In the genomic region with DNA sequence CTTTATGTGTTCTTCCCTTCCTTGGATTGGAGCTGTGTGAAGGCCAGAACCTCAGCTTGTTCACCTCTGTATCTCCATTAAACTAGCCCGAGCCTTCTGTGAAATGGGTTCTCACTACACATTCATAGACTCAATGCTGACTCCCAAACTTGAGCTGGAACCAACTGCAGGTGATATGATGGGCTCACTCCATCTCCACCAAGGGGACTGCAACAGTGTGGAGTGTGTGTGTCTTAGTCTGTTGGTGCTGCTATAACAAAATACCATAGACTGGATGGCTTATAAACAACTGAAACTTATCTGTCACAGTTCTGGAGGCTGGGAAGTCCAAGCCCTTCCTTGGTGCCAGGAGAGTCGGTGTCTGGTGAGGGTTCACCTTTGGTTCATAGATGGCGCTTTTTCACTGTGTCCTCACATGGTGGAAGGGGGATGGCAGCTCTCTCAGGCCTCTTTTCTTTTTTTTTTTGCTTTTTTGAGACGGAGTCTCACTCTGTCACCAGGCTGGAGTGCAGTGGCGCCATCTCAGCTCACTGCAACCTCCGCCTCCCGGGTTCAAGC, we compare ENCODE assay signal across 1 cellular context.
TF ChIP-seq lines count a peak whose summit lies in the region.

No MANE protein-coding gene starts in this region.

TF ChIP-seq in IMR-90, 13 proteins besides CTCF, POLR2A, EP300 and RAD21:
- TF ChIP-seq MXI1 (IDR thresholded peaks at IDR 0.05; ENCODE audit: borderline replicate concordance, low read depth, low read length): no peak
- TF ChIP-seq BHLHE40 (IDR thresholded peaks at IDR 0.05; ENCODE audit: low read depth, low read length): no peak
- TF ChIP-seq FOS (IDR thresholded peaks at IDR 0.05; ENCODE audit: low read depth, low read length): no peak
- no peak for TF ChIP-seq CHD1 (IDR thresholded peaks at IDR 0.05; ENCODE audit: low read depth, low read length)
- TF ChIP-seq NFE2L2 (IDR thresholded peaks at IDR 0.05; ENCODE audit: low read depth, low read length): no peak
- no peak for TF ChIP-seq RFX5 (IDR thresholded peaks at IDR 0.05; ENCODE audit: low read depth, low read length)
- no peak for TF ChIP-seq MAFK (IDR thresholded peaks at IDR 0.05; ENCODE audit: low read depth, low read length)
- no peak for TF ChIP-seq USF2 (IDR thresholded peaks at IDR 0.05; ENCODE audit: low read depth, low read length)
- TF ChIP-seq CEBPB (IDR thresholded peaks at IDR 0.05; ENCODE audit: low read depth, low read length): no peak
- no peak for TF ChIP-seq RCOR1 (IDR thresholded peaks at IDR 0.05; ENCODE audit: insufficient replicate concordance, low read length)
- no peak for TF ChIP-seq MAZ (IDR thresholded peaks at IDR 0.05; ENCODE audit: borderline replicate concordance, low read depth, low read length)
- TF ChIP-seq SMC3 (IDR thresholded peaks at IDR 0.05; ENCODE audit: low read depth, low read length): no peak
